In the genomic region with DNA sequence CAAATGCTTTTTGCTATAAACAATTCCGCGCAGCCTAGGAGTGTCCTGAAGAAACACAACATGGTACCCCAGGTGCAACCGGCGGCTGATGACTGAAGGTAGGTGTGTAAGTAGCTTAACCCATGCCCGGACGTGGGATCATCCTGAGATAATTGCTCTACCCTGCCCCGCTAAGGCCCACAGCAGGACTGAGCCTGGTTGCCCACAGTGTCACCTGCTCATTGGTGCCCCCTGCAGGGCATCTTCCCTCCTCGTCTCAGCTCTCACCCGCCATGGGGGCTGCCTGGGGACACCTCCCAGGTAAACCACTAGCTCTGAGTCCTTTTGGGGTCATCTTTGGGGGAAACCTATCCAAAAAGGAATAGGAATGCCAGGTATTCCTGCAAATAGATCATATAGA, we compare ENCODE assay signal across 8 cellular contexts. TPM values are rescaled to one million over a fixed set of nuclear protein-coding genes. Genes with fewer than 3 reads are reported as not detected.
DNase-seq lines count a peak whose midpoint lies in the region; TF ChIP-seq lines count a peak whose summit lies in the region.

No MANE protein-coding gene starts in this region.

- intact Hi-C loops in CD14-positive monocyte (cut with micrococcal nuclease), result no loop called here

- POLR2A ChIA-PET in HEK293 (lab: Yijun Ruan, JAX), result no interaction called here

- DNase-seq in CD14-positive monocyte (ENCODE audit: low spot score), result no peak
- peak in 3 of 4 experiments; percentile 10 to 35 (median 13) for DNase-seq in activated CD4-positive, CD25-positive, alpha-beta regulatory T cell (lab: John Stamatoyannopoulos, UW)
- peak; percentile 74 for DNase-seq in endothelial cell (ENCODE audit: low spot score)
- peak in 2 of 3 donors; percentile 36 to 47 for DNase-seq in stimulated activated CD4-positive, alpha-beta T cell treated with anti-CD3 and anti-CD28 coated beads, Interleukin-12 subunit alpha, Interleukin-12 subunit beta, amount 100 ng/mL, for 48 hours (ENCODE audit: low read depth in 2 of 3, low spot score in 1 of 3)
- no peak for DNase-seq in NCI-H1092 treated with DMSO at 0.1 percent for 48 hours (lab: John Stamatoyannopoulos, UW)
- DNase-seq in NCI-H1436 (lab: John Stamatoyannopoulos, UW), result no peak
- no peak for DNase-seq in middle frontal gyrus (ENCODE audit: extremely low spot score, low spot score)

- H3K27ac ChIP-seq in HEK293 (ENCODE audit: extremely low read depth, low read depth, low read length), result no peak overlapping the region

- H3K4me1 Mint-ChIP-seq in CD14-positive monocyte (peaks cover under 1% of the 10 kb centered on the region), endothelial cell (ENCODE audit: unreplicated experiment) (no peaks in the 10 kb centered on the region)

- H3K27me3 Mint-ChIP-seq in CD14-positive monocyte (ENCODE audit: low read depth in 3 of 3) (peaks cover 2 to 4% (median 3%) of the 10 kb centered on the region in 3 donors), endothelial cell (ENCODE audit: unreplicated experiment) (peaks cover 8% of the 10 kb centered on the region)

- H3K36me3 Mint-ChIP-seq in CD14-positive monocyte (peaks cover 10 to 12% of the 10 kb centered on the region in 2 donors), endothelial cell (ENCODE audit: low read depth, unreplicated experiment) (no peaks in the 10 kb centered on the region)

- H3K4me1 ChIP-seq in HEK293 (ENCODE audit: control insufficient read depth, insufficient read depth, low read length), result 0 out of 2 replicates have a peak, but pooled peaks cover 3% of the 10 kb centered on the region

- no peak overlapping the region for H3K27ac Mint-ChIP-seq in CD14-positive monocyte
- no peak overlapping the region for H3K27ac Mint-ChIP-seq in endothelial cell (ENCODE audit: unreplicated experiment)

- CTCF ChIA-PET in HEK293 (lab: Yijun Ruan, JAX), result interaction anchor here (0.6 to 2.9 kb wide), 12 partner anchors 9 to 979 kb away, joined by 3 to 12 read pairs (median 4); no protein-coding TSS in a partner anchor

- H3K36me3 ChIP-seq in HEK293 (ENCODE audit: control insufficient read depth in 2 of 2, insufficient read depth in 1 of 2, low read length in 2 of 2), result peaks cover 13 to 30% of the 10 kb centered on the region in 2 experiments; a peak in 2 of 3 replicates

- H3K9me3 ChIP-seq in HEK293 (ENCODE audit: control insufficient read depth, insufficient read depth, low read depth, low read length), result no peaks in the 10 kb centered on the region

- TF ChIP-seq CTCF in CD14-positive monocyte (IDR thresholded peaks at IDR 0.05), result peak; percentile 57
- peak; percentile 40; the same call in 1 of the 2 replicates for TF ChIP-seq CTCF in HEK293 (tag by site-specific recombination; IDR thresholded peaks at IDR 0.05)
- TF ChIP-seq CTCF in endothelial cell (IDR thresholded peaks at IDR 0.05; ENCODE audit: unreplicated experiment), result peak; percentile 58

- H3K4me3 Mint-ChIP-seq in CD14-positive monocyte (no peak overlapping the region), endothelial cell (ENCODE audit: unreplicated experiment) (no peak overlapping the region)

- H3K9me3 Mint-ChIP-seq in CD14-positive monocyte (peaks cover 0 to 4% (median 0%) of the 10 kb centered on the region in 7 donors), endothelial cell (ENCODE audit: unreplicated experiment) (no peaks in the 10 kb centered on the region)

- no peak overlapping the region for H3K4me3 ChIP-seq in HEK293 (ENCODE audit: low read depth, low read length)

TF ChIP-seq in HEK293, 187 proteins besides CTCF, POLR2A, EP300 and RAD21:
- no peak for TF ChIP-seq ZNF148 (tag by site-specific recombination; IDR thresholded peaks at IDR 0.05; ENCODE audit: borderline replicate concordance)
- no peak for TF ChIP-seq KLF16 (tag by site-specific recombination; IDR thresholded peaks at IDR 0.05)
- TF ChIP-seq ZNF600 (tag by site-specific recombination; IDR thresholded peaks at IDR 0.05), result no peak
- TF ChIP-seq ZNF423 (tag by site-specific recombination; IDR thresholded peaks at IDR 0.05), result no peak
- TF ChIP-seq YY1 (tag by site-specific recombination; IDR thresholded peaks at IDR 0.05), result no peak
- TF ChIP-seq ZNF10 (tag by site-specific recombination; IDR thresholded peaks at IDR 0.05), result no peak

RNA-seq across cellular contexts. Expression of gene TMEM161A, which starts 22.3 kb away (rescaled TPM):
- 10 to 100 TPM; 14.3 to 15.3 TPM for polyA plus RNA-seq in CD14-positive monocyte
- 25.1 TPM for total RNA-seq in endothelial cell (ENCODE audit: unreplicated experiment)

RNA-seq across cellular contexts. Expression of gene SLC25A42, which starts 52.2 kb away (rescaled TPM):
- 1 to 10 TPM in 1 of 2 donors, under 1 TPM in 1; 0.68 to 1.1 TPM for polyA plus RNA-seq in CD14-positive monocyte
- total RNA-seq in endothelial cell (ENCODE audit: unreplicated experiment), result 7.5 TPM

RNA-seq across cellular contexts. Expression of gene MEF2B, which starts 54.1 kb away (rescaled TPM):
- polyA plus RNA-seq in CD14-positive monocyte, result under 1 TPM; 0.15 to 0.30 TPM
- 0.97 TPM for total RNA-seq in endothelial cell (ENCODE audit: unreplicated experiment)

Comparison
In these comparisons a context has a peak if more than half of its experiments do, and no peak if none do; other contexts are left out.
1. DNase-seq: peak in activated CD4-positive, CD25-positive, alpha-beta regulatory T cell (3 of 4), endothelial cell (single experiment) and stimulated activated CD4-positive, alpha-beta T cell treated with anti-CD3 and anti-CD28 coated beads, Interleukin-12 subunit alpha, Interleukin-12 subunit beta, amount 100 ng/mL, for 48 hours (2 of 3); none in CD14-positive monocyte (single experiment), NCI-H1092 treated with DMSO at 0.1 percent for 48 hours (single experiment), NCI-H1436 (single experiment) and middle frontal gyrus (single experiment).
2. Peak in every context shown above with its lines, with median percentiles within 50 percentile points of each other: CTCF ChIP-seq.